ENCODE assay signal across 1 cellular context in the genomic region with DNA sequence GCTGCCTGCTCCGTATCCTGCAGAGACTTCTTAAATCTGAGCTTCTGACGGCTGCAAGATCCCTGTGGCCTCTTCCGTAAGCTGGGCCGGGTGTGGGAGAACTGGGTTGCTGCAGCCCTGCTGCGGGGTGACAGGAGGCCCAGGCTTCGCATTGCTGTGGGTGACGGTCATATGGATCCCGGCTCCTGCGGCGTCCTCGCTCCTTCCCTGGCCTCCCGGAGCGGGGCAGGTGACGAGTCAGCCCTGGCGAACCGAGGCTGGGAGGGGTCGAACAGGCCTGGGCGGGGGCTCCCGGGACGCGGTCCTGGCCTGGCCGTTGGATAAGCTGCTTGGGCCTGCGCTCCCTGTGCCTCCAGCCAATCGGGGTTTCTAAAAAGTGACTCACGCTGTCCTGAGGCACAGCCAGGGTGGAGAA.
TF ChIP-seq lines count a peak whose summit lies in the region.

No MANE protein-coding gene starts in this region.

TF ChIP-seq in SK-N-SH, 30 proteins besides CTCF, POLR2A, EP300 and RAD21 (continued from another document):
- TF ChIP-seq PBX3 (IDR thresholded peaks at IDR 0.05) = no peak
- TF ChIP-seq MXI1 (IDR thresholded peaks at IDR 0.05; ENCODE audit: low read depth, low read length) = no peak
- TF ChIP-seq TAF1 (IDR thresholded peaks at IDR 0.05; ENCODE audit: borderline replicate concordance, low read depth, low read length) = no peak
- no peak for TF ChIP-seq SIN3A (IDR thresholded peaks at IDR 0.05; ENCODE audit: borderline replicate concordance, low read depth, low read length)
